ENCODE assay signal across 10 cellular contexts in the genomic region with DNA sequence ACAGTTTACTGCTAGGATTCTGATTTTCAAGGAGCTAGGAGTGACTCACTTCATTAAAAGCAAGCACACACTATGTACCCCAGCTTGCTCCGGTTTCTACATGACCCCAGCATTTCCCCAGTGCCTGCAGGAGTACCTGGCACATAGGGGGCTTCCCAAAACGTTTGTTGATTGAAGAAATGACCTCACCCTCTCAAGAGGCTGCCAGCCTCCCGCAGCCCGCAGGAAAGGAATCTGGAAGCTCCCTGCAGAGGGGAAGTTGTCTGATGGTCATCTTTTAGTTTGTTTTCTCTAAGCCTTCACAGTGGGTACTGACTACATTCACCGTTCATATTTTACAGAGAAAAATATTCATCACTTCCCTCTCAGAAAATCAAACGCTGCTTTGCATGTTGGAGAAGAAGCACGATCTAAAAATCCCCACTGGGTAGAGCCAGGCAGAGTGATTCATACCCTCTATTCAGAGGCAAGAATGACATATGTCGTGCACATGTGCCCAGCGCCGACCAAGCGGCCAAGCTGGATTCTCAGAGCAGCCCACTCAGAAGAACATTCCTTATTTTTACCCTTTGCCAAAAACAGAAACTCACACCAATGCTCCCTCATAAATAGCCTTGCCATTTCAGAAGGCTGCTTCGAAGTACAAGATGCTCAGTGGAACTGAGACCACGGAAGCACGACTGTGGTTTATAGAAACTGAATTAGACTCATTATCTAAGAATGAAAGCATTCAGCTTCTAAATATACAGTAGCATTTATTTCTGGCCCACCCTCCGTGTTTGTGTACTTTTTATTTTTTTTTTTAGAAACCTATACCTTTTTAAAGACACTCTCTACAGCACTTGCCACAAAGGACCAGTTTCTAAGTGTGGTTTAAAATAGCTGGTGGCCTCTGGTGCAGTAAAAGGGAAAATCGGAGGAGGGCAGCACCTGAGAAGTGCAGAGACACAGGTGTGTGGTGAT.
DNase-seq lines count a peak whose midpoint lies in the region; ATAC-seq, FAIRE-seq and TF ChIP-seq lines count a peak whose summit lies in the region.
"Had no signal": no experiment of that assay in that cellular context is flagged by ENCODE, and none has a peak within 500 bp of the region (broad histone marks: within the 10 kb centered on the region; RNA-seq: fewer than 3 reads in every experiment).

No MANE protein-coding gene starts in this region.

- peaks cover 30% of the 10 kb centered on the region for H3K27me3 Mint-ChIP-seq in stimulated activated naive CD8-positive, alpha-beta T cell treated with anti-CD3 and anti-CD28 coated beads, Interleukin-15, amount 100 ng/mL, for 72 hours

- H3K9me3 Mint-ChIP-seq in stimulated activated naive CD8-positive, alpha-beta T cell treated with anti-CD3 and anti-CD28 coated beads, Interleukin-15, amount 100 ng/mL, for 72 hours: peaks cover 0 to 15% of the 10 kb centered on the region in 2 donors

- DNase-seq in amygdala (lab: John Stamatoyannopoulos, UW) (peak in 31 of 56 donors; percentile 2 to 69 (median 24)), H54 (ENCODE audit: insufficient read length, low spot score) (no peak), cerebellum (ENCODE audit: low spot score) (no peak)
- no peak for DNase-seq in stimulated activated naive CD8-positive, alpha-beta T cell treated with anti-CD3 and anti-CD28 coated beads, Interleukin-15, amount 100 ng/mL, for 72 hours
- DNase-seq: mucosa of descending colon had no signal

- TF ChIP-seq POLR2A in H54 (IDR thresholded peaks at IDR 0.05; ENCODE audit: low read depth, low read length): no peak

- H3K4me3 Mint-ChIP-seq in stimulated activated naive CD8-positive, alpha-beta T cell treated with anti-CD3 and anti-CD28 coated beads, Interleukin-15, amount 100 ng/mL, for 72 hours: no peak overlapping the region

- H3K4me1 Mint-ChIP-seq in stimulated activated naive CD8-positive, alpha-beta T cell treated with anti-CD3 and anti-CD28 coated beads, Interleukin-15, amount 100 ng/mL, for 72 hours: no peaks in the 10 kb centered on the region

- H3K4me3 ChIP-seq in skin epidermis: no peak overlapping the region
- H3K4me3 ChIP-seq: K562, mucosa of descending colon had no signal

- peak; percentile 82 for ATAC-seq in GM18498 (IDR thresholded peaks at IDR 0.05; ENCODE audit: unreplicated experiment)
- ATAC-seq in HG02623 (IDR thresholded peaks at IDR 0.05; ENCODE audit: unreplicated experiment): peak; percentile 53
- no peak for ATAC-seq in GM18907 (IDR thresholded peaks at IDR 0.05; ENCODE audit: unreplicated experiment)
- no peak for ATAC-seq in stimulated activated naive CD8-positive, alpha-beta T cell treated with anti-CD3 and anti-CD28 coated beads, Interleukin-15, amount 100 ng/mL, for 72 hours
- ATAC-seq: K562, mucosa of descending colon had no signal

- FAIRE-seq in H54 (lab: Jason Lieb, UNC): no peak
- FAIRE-seq: K562 had no signal

- no peak overlapping the region for H3K27ac Mint-ChIP-seq in stimulated activated naive CD8-positive, alpha-beta T cell treated with anti-CD3 and anti-CD28 coated beads, Interleukin-15, amount 100 ng/mL, for 72 hours

- peak overlapping the region in 19 of 21 experiments; percentile 5 to 78 (median 50) for H3K27ac ChIP-seq in skin epidermis

Comparison
In these comparisons a context has a peak if more than half of its experiments do, and no peak if none do; other contexts are left out.
1. ATAC-seq: peak in GM18498 (single experiment) and HG02623 (single experiment); none in GM18907 (single experiment) and stimulated activated naive CD8-positive, alpha-beta T cell treated with anti-CD3 and anti-CD28 coated beads, Interleukin-15, amount 100 ng/mL, for 72 hours (single experiment).
2. DNase-seq: peak in amygdala (31 of 56); none in H54 (single experiment), cerebellum (single experiment) and stimulated activated naive CD8-positive, alpha-beta T cell treated with anti-CD3 and anti-CD28 coated beads, Interleukin-15, amount 100 ng/mL, for 72 hours (0 of 2).